ENCODE assay signal across 19 cellular contexts in the genomic region with DNA sequence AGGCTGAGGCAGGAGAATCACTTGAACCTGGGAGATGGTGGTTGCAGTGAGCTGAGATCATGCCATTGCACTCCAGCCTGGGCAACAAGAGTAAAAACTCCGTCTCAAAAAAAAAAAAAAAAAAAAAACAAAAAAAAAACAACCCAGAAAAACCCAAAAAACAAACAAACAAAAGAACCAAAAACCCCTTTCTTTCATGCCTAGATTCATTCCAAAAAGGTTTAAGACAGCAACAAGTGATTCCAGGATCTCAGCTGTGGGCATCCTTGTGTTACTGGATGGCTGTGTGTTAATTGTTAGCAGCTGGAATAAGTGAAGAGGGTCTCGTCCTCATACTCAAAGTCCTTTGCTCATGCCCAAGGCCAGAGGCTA. TPM values are rescaled to one million over a fixed set of nuclear protein-coding genes. Genes with fewer than 3 reads are reported as not detected.
DNase-seq lines count a peak whose midpoint lies in the region; ATAC-seq, FAIRE-seq and TF ChIP-seq lines count a peak whose summit lies in the region.
"Had no signal": no experiment of that assay in that cellular context is flagged by ENCODE, and none has a peak within 500 bp of the region (broad histone marks: within the 10 kb centered on the region; RNA-seq: fewer than 3 reads in every experiment).

No MANE protein-coding gene starts in this region.

- H3K36me3 ChIP-seq in ascending aorta (no peaks in the 10 kb centered on the region), keratinocyte (ENCODE audit: control insufficient read depth in 2 of 2, extremely low read depth in 1 of 2, insufficient read depth in 2 of 2, low read length in 2 of 2) (peaks cover 0 to 16% of the 10 kb centered on the region in 2 experiments), thoracic aorta (no peaks in the 10 kb centered on the region)

- H3K27me3 ChIP-seq in ascending aorta (no peaks in the 10 kb centered on the region), keratinocyte (ENCODE audit: control insufficient read depth, extremely low read depth, insufficient read depth, low read length) (no peaks in the 10 kb centered on the region), thoracic aorta (replicated peaks; ENCODE audit: insufficient read depth) (no peaks in the 10 kb centered on the region), dorsolateral prefrontal cortex (peaks cover 0 to 3% (median 0%) of the 10 kb centered on the region in 45 donors)

- no peak for FAIRE-seq in keratinocyte (lab: Jason Lieb, UNC)
- FAIRE-seq: GM19239, islet of Langerhans had no signal

- dilution Hi-C loops in keratinocyte (cut with MboI; ENCODE audit: extremely low pct_ligation_motif_present, low sequenced_read_pairs), result no loop called here

- peaks cover 5% of the 10 kb centered on the region for H3K9me1 ChIP-seq in keratinocyte (ENCODE audit: control insufficient read depth, extremely low read depth, insufficient read depth, low read length)

- H3K9me3 ChIP-seq in ascending aorta (no peaks in the 10 kb centered on the region), keratinocyte (ENCODE audit: control insufficient read depth, low read depth, low read length) (no peaks in the 10 kb centered on the region), thoracic aorta (no peaks in the 10 kb centered on the region)

- no peak for TF ChIP-seq POLR2A in GM18505 (IDR thresholded peaks at IDR 0.05; ENCODE audit: borderline replicate concordance, extremely low read depth, insufficient read depth, insufficient read length)

- intact Hi-C loops in ascending aorta (cut with DNase I), result loop anchor here (5.0 to 10.0 kb wide), 2 partner anchors 297 to 1136 kb away; a partner anchor contains a TSS
- intact Hi-C loops in dorsolateral prefrontal cortex (cut with DNase I), result no loop called here

- no peaks in the 10 kb centered on the region for H4K20me1 ChIP-seq in keratinocyte (ENCODE audit: control insufficient read depth, extremely low read depth, insufficient read depth, low read length)

- peak overlapping the region in 1 of 2 donors; percentile 58 for H3K4me3 ChIP-seq in ascending aorta
- H3K4me3 ChIP-seq in keratinocyte (ENCODE audit: control insufficient read depth in 2 of 3, extremely low read depth in 1 of 3, insufficient read depth in 2 of 3, low read depth in 1 of 3, low read length in 3 of 3), result no peak overlapping the region
- H3K4me3 ChIP-seq in thoracic aorta, result peak overlapping the region; percentile 69
- H3K4me3 ChIP-seq in dorsolateral prefrontal cortex, result no peak overlapping the region

- in situ Hi-C loops in G401 (cut with HindIII; ENCODE audit: low sequenced_read_pairs), result no loop called here

- H3K79me2 ChIP-seq in keratinocyte (ENCODE audit: control insufficient read depth, insufficient read depth, low read length), result peaks cover 37% of the 10 kb centered on the region

- ATAC-seq in thoracic aorta (ENCODE audit: insufficient number of reproducible peaks, low FRiP score, low read depth) (no peak), GM18505 (IDR thresholded peaks at IDR 0.05; ENCODE audit: unreplicated experiment) (no peak)
- ATAC-seq: activated T-cell treated with anti-CD3 and anti-CD28 coated beads, Interleukin-2, amount 50 U/mL, for 4 hours had no signal

- H3K27ac ChIP-seq in ascending aorta (peak overlapping the region; percentile 93 to 96), keratinocyte (ENCODE audit: control insufficient read depth, insufficient read depth, low read length) (peak overlapping the region; percentile 99), thoracic aorta (peak overlapping the region; percentile 94), dorsolateral prefrontal cortex (no peak overlapping the region)
- H3K27ac ChIP-seq: HL-60, KMS-11 had no signal

- POLR2A ChIA-PET in HEK293T (lab: Yijun Ruan, JAX), result interaction anchor here (1.2 to 2.0 kb wide), 3 partner anchors 9 to 114 kb away, joined by 3 to 9 read pairs (median 5); a partner anchor contains a TSS

- H2AFZ ChIP-seq in keratinocyte (ENCODE audit: control insufficient read depth, low read length), result no peak overlapping the region

- H3K4me1 ChIP-seq in ascending aorta, result peaks cover 5 to 64% of the 10 kb centered on the region in 2 donors
- H3K4me1 ChIP-seq in keratinocyte (ENCODE audit: control insufficient read depth, extremely low read depth, insufficient read depth, low read length), result peaks cover 73% of the 10 kb centered on the region
- H3K4me1 ChIP-seq in thoracic aorta (ENCODE audit: control insufficient read depth in 1 of 2, low read depth in 2 of 2), result peaks cover 51 to 87% of the 10 kb centered on the region in 2 donors

- H3K4me2 ChIP-seq in keratinocyte (ENCODE audit: control insufficient read depth, extremely low read depth, insufficient read depth, low read depth, low read length), result peak overlapping the region; percentile 97
- H3K4me2 ChIP-seq: KMS-11 had no signal

- peak overlapping the region; percentile 87 for H3K9ac ChIP-seq in keratinocyte (ENCODE audit: control insufficient read depth, extremely low read depth, insufficient read depth, low read length)
- H3K9ac ChIP-seq: KMS-11 had no signal

- DNase-seq in HEK293T (ENCODE audit: extremely low spot score), result no peak
- DNase-seq in ascending aorta (ENCODE audit: low spot score in 2 of 2), result no peak
- DNase-seq in keratinocyte (ENCODE audit: low read depth, low spot score), result no peak
- no peak for DNase-seq in thoracic aorta (ENCODE audit: low spot score)
- no peak for DNase-seq in G401 (ENCODE audit: low spot score)
- no peak for DNase-seq in NCI-H2029 treated with DMSO at 0.1 percent for 48 hours (lab: John Stamatoyannopoulos, UW)
- DNase-seq in dorsolateral prefrontal cortex, result no peak
- DNase-seq: activated naive CD8-positive, alpha-beta T cell treated with anti-CD3 and anti-CD28 coated beads, Interleukin-2, amount 10 ng/mL, durations not matched to agents 7 days and 5 days; activated T-cell treated with anti-CD3 and anti-CD28 coated beads, Interleukin-2, amount 50 U/mL, for 4 hours; C1 segment of cervical spinal cord; cerebellar nuclear complex; DMS53; midbrain; stimulated activated CD4-positive, alpha-beta T cell treated with anti-CD3 and anti-CD28 coated beads, Interleukin-12 subunit alpha, Interleukin-12 subunit beta, amount 100 ng/mL, for 4 hours had no signal

- CTCF ChIA-PET in HEK293T (lab: Yijun Ruan, JAX), result interaction anchor here (0.8 to 0.9 kb wide), 2 partner anchors 39 to 64 kb away, joined by 3 to 4 read pairs; no protein-coding TSS in a partner anchor

- no peak for TF ChIP-seq CTCF in ascending aorta (IDR thresholded peaks at IDR 0.05)
- TF ChIP-seq CTCF in keratinocyte (optimal IDR thresholded peaks at IDR 0.05 in 1 of 3, IDR thresholded peaks at IDR 0.05 in 1 of 3, conservative IDR thresholded peaks at IDR 0.05 in 1 of 3; ENCODE audit: extremely low read depth in 1 of 3, insufficient read depth in 2 of 3, low read length in 3 of 3), result no peak
- no peak for TF ChIP-seq CTCF in thoracic aorta (IDR thresholded peaks at IDR 0.05)
- TF ChIP-seq CTCF in dorsolateral prefrontal cortex (IDR thresholded peaks at IDR 0.05 in 54 of 56, conservative IDR thresholded peaks at IDR 0.05 in 2 of 56; ENCODE audit: low read depth in 1 of 56, partially characterized antibody in 56 of 56), result no peak

TF ChIP-seq in HEK293T, 16 proteins besides CTCF, POLR2A, EP300 and RAD21:
- TF ChIP-seq ZNF384 (IDR thresholded peaks at IDR 0.05), result peak; percentile 67; the same call in 1 of the 2 replicates
- TF ChIP-seq FOXK2 (IDR thresholded peaks at IDR 0.05), result no peak
- TF ChIP-seq SP1 (IDR thresholded peaks at IDR 0.05), result no peak

RNA-seq across cellular contexts. Expression of a gene that starts 9.4 kb away (rescaled TPM):
- total RNA-seq in ascending aorta (23.8 TPM), thoracic aorta (100 to 1,000 TPM in 1 of 2 donors, 10 to 100 TPM in 1; 42.8 to 123 TPM), dorsolateral prefrontal cortex (10 to 100 TPM in 1 of 120 experiments, 1 to 10 TPM in 51, under 1 TPM in 66, not detected in 2; 0.07 to 26.8 (median 0.88) TPM)
- polyA plus RNA-seq in keratinocyte, result 25.5 to 73.6 TPM (median 28.8 TPM) in 3 replicates
- 7.3 TPM for polyA plus RNA-seq in keratinocyte (2011; ENCODE audit: low read depth)
- 14.9 and 26.4 TPM in 2 replicates for polyA plus RNA-seq in keratinocyte (2011; cell fraction: cytosol; rRNA removed)
- 98.1 and 149 TPM in 2 replicates for polyA plus RNA-seq in keratinocyte (2011; cell fraction: nucleus; rRNA removed)
- polyA plus RNA-seq in keratinocyte (2012; ENCODE audit: low replicate concordance), result 21.0 and 27.1 TPM in 2 replicates
- polyA minus RNA-seq in keratinocyte, result 103 to 158 TPM (median 139 TPM) in 3 replicates
- 30.7 TPM for polyA minus RNA-seq in keratinocyte (2011; cell fraction: cytosol; rRNA and poly(A)+ RNA removed)
- polyA minus RNA-seq in keratinocyte (2011; cell fraction: nucleus; rRNA and poly(A)+ RNA removed), result 106 and 122 TPM in 2 replicates
- total RNA-seq in G401 (2014; rRNA removed; shearing (Covaris generic)), result 22.8 and 23.8 TPM in 2 replicates
- total RNA-seq: activated naive CD8-positive, alpha-beta T cell treated with anti-CD3 and anti-CD28 coated beads, Interleukin-2, amount 10 ng/mL, durations not matched to agents 7 days and 5 days had no signal

RNA-seq across cellular contexts. Expression of a gene that starts 51.2 kb away (rescaled TPM):
- total RNA-seq in ascending aorta, result not detected
- polyA plus RNA-seq in keratinocyte, result 0.08 to 0.32 TPM (median 0.19 TPM) in 3 replicates
- polyA plus RNA-seq in keratinocyte (2011; ENCODE audit: low read depth), result not detected
- polyA plus RNA-seq in keratinocyte (2011; cell fraction: cytosol; rRNA removed), result 0.12 and 0.36 TPM in 2 replicates
- polyA plus RNA-seq in keratinocyte (2011; cell fraction: nucleus; rRNA removed), result 0.20 TPM in 1 of 2 replicates, not detected in the other
- polyA plus RNA-seq in keratinocyte (2012; ENCODE audit: low replicate concordance), result 0.52 and 1.2 TPM in 2 replicates
- 0.86 to 1.7 TPM in 2 of 3 replicates, not detected in the other for polyA minus RNA-seq in keratinocyte
- polyA minus RNA-seq in keratinocyte (2011; cell fraction: cytosol; rRNA and poly(A)+ RNA removed), result not detected
- polyA minus RNA-seq in keratinocyte (2011; cell fraction: nucleus; rRNA and poly(A)+ RNA removed), result not detected in 2 replicates
- total RNA-seq in thoracic aorta, result not detected
- total RNA-seq in G401 (2014; rRNA removed; shearing (Covaris generic)), result not detected in 2 replicates
- under 1 TPM in 2 of 120 experiments, not detected in 118; 0.45 to 0.73 TPM for total RNA-seq in dorsolateral prefrontal cortex
- total RNA-seq: activated naive CD8-positive, alpha-beta T cell treated with anti-CD3 and anti-CD28 coated beads, Interleukin-2, amount 10 ng/mL, durations not matched to agents 7 days and 5 days; activated T-cell treated with anti-CD3 and anti-CD28 coated beads, Interleukin-2, amount 50 U/mL, for 4 hours had no signal

Comparison
In these comparisons a context has a peak if more than half of its experiments do, and no peak if none do; other contexts are left out.
1. H3K27ac ChIP-seq: peak in ascending aorta (2 of 2), keratinocyte (single experiment) and thoracic aorta (2 of 2); none in dorsolateral prefrontal cortex (0 of 59).